27 cellular contexts compared by ENCODE assay signal in genomic region chr13:113969311-113969972, GRCh38. TPM values are rescaled to one million over a fixed set of nuclear protein-coding genes. Genes with fewer than 3 reads are reported as not detected.
DNase-seq lines count a peak whose midpoint lies in the region; ATAC-seq, FAIRE-seq and TF ChIP-seq lines count a peak whose summit lies in the region.
"Had no signal": no experiment of that assay in that cellular context is flagged by ENCODE, and none has a peak within 500 bp of the region (broad histone marks: within the 10 kb centered on the region; RNA-seq: fewer than 3 reads in every experiment).

No MANE protein-coding gene starts in this region.

- TF ChIP-seq CTCF in heart right ventricle (IDR thresholded peaks at IDR 0.05): no peak
- no peak for TF ChIP-seq CTCF in left ventricle myocardium inferior (IDR thresholded peaks at IDR 0.05; ENCODE audit: borderline replicate concordance)
- TF ChIP-seq CTCF in pancreas (IDR thresholded peaks at IDR 0.05): no peak

- H3K9me3 ChIP-seq in heart right ventricle (no peaks in the 10 kb centered on the region), left ventricle myocardium inferior (replicated peaks) (no peaks in the 10 kb centered on the region), pancreas (no peaks in the 10 kb centered on the region)
- H3K9me3 ChIP-seq: heart left ventricle, testis had no signal

- H3K27ac ChIP-seq in heart right ventricle (no peak overlapping the region), left ventricle myocardium inferior (replicated peaks) (no peak overlapping the region), pancreas (peak overlapping the region; percentile 92 to 97 (median 94)), urinary bladder (ENCODE audit: low read depth) (peak overlapping the region; percentile 31)
- H3K27ac ChIP-seq: cardiac muscle cell, dorsolateral prefrontal cortex, testis had no signal

- DNase-seq in Right ventricle myocardium inferior (ENCODE audit: missing footprints): peak; percentile 60
- DNase-seq in heart right ventricle: no peak
- peak; percentile 7 for DNase-seq in left ventricle myocardium inferior
- DNase-seq in pancreas: peak in 3 of 6 donors; percentile 49 to 69 (median 60)
- no peak for DNase-seq in glomerular visceral epithelial cell (ENCODE audit: extremely low spot score)
- no peak for DNase-seq in SHP77 treated with DMSO at 0.1 percent for 48 hours (lab: John Stamatoyannopoulos, UW)
- DNase-seq in HK-2 (ENCODE audit: unreplicated experiment): no peak
- DNase-seq: activated gamma-delta T cell treated with Interleukin-2 at 50 U/mL for 16 hours; activated T-cell treated with anti-CD3 and anti-CD28 coated beads, Interleukin-2, amount 50 U/mL, for 1 hour; COR-L47; DMS79 treated with DMSO at 0.1 percent for 48 hours; HCEC 1CT; NCI-H187; NCI-H2227 treated with DMSO at 0.1 percent for 48 hours; NCI-H82; stimulated activated CD4-positive, alpha-beta T cell treated with anti-CD3 and anti-CD28 coated beads, Interleukin-1b, Interleukin-23, amount 100 ng/mL, for 48 hours; T-helper 1 cell; testis had no signal

- H3K4me1 ChIP-seq in heart right ventricle (peaks cover 3 to 16% (median 8%) of the 10 kb centered on the region in 9 donors), left ventricle myocardium inferior (peaks cover 28% of the 10 kb centered on the region), pancreas (peaks cover 25 to 40% (median 39%) of the 10 kb centered on the region in 3 donors), urinary bladder (ENCODE audit: insufficient read depth) (no peaks in the 10 kb centered on the region)
- H3K4me1 ChIP-seq: testis had no signal

- H3K27me3 ChIP-seq in heart right ventricle: no peaks in the 10 kb centered on the region
- H3K27me3 ChIP-seq in left ventricle myocardium inferior (ENCODE audit: low read depth): no peaks in the 10 kb centered on the region
- no peaks in the 10 kb centered on the region for H3K27me3 ChIP-seq in pancreas
- H3K27me3 ChIP-seq: cardiac muscle cell, dorsolateral prefrontal cortex, heart left ventricle, testis had no signal

- whole genome bisulfite sequencing in heart right ventricle, 2 donors: 95 to 96% methylated on average over 25 of the region's 25 CpGs
- 74 to 81% methylated on average over 25 of the region's 25 CpGs for WGBS in pancreas, 2 donors
- WGBS in urinary bladder: 96% methylated on average over 25 of the region's 25 CpGs

- intact Hi-C loops in Right ventricle myocardium inferior (cut with DNase I): no loop called here
- intact Hi-C loops in heart right ventricle (cut with DNase I): loop anchor here in 1 of 10 donors (5.0 kb wide), 1 partner anchor 258 kb away; no protein-coding TSS in a partner anchor
- intact Hi-C loops in left ventricle myocardium inferior (cut with micrococcal nuclease): no loop called here
- intact Hi-C loops in pancreas (cut with DNase I): no loop called here

- H3K36me3 ChIP-seq in heart right ventricle (peaks cover 0 to 8% (median 0%) of the 10 kb centered on the region in 9 donors), left ventricle myocardium inferior (peaks cover 2% of the 10 kb centered on the region), pancreas (no peaks in the 10 kb centered on the region), urinary bladder (ENCODE audit: insufficient read depth) (no peaks in the 10 kb centered on the region)
- H3K36me3 ChIP-seq: cardiac muscle cell had no signal

- H3K4me3 ChIP-seq in heart right ventricle (no peak overlapping the region), left ventricle myocardium inferior (no peak overlapping the region), pancreas (peak overlapping the region in 3 of 4 donors; percentile 17 to 46 (median 34)), urinary bladder (ENCODE audit: low read depth, low read length) (no peak overlapping the region)
- H3K4me3 ChIP-seq: cardiac muscle cell, dorsolateral prefrontal cortex, GM12878, heart left ventricle, testis had no signal

- ATAC-seq in Right ventricle myocardium inferior (no peak), heart right ventricle (no peak), pancreas (peak in 1 of 4 donors; percentile 0)
- ATAC-seq: GM12878; stimulated activated effector memory CD8-positive, alpha-beta T cell treated with anti-CD3 and anti-CD28 coated beads, Interleukin-12 subunit alpha, Interleukin-12 subunit beta, amount 100 ng/mL, for 72 hours had no signal

- FAIRE-seq in pancreas (lab: Jason Lieb, UNC): no peak
- FAIRE-seq: GM12878, HTR-8/SVneo, TTC549 had no signal

RNA-seq across cellular contexts. Expression of gene C13orf46, which starts 4.4 kb away (rescaled TPM):
- total RNA-seq in Right ventricle myocardium inferior (0.32 TPM), heart right ventricle (under 1 TPM; 0.15 to 0.80 (median 0.23) TPM), left ventricle myocardium inferior (0.33 TPM), pancreas (10 to 100 TPM in 4 of 6 donors, 1 to 10 TPM in 2; 5.2 to 23.1 (median 10.6) TPM), urinary bladder (0.85 TPM)
- polyA plus RNA-seq in heart right ventricle (under 1 TPM; 0.09 to 0.37 TPM), pancreas (10 to 100 TPM in 1 of 2 donors, 1 to 10 TPM in 1; 2.9 to 12.0 TPM), urinary bladder (0.38 TPM)
- total RNA-seq: cardiac muscle cell, myocyte had no signal

Comparison
In these comparisons a context has a peak if more than half of its experiments do, and no peak if none do; other contexts are left out.
1. DNase-seq: peak in Right ventricle myocardium inferior (single experiment) and left ventricle myocardium inferior (single experiment); none in heart right ventricle (0 of 2), glomerular visceral epithelial cell (single experiment), SHP77 treated with DMSO at 0.1 percent for 48 hours (single experiment) and HK-2 (single experiment).
2. H3K27ac ChIP-seq: peak in pancreas (4 of 4) and urinary bladder (single experiment); none in heart right ventricle (0 of 10) and left ventricle myocardium inferior (single experiment).
3. H3K4me3 ChIP-seq: peak in pancreas (3 of 4); none in heart right ventricle (0 of 10), left ventricle myocardium inferior (single experiment) and urinary bladder (single experiment).